In genomic region chr1:7207875-7208646, GRCh38 we compare ENCODE assay signal across 8 cellular contexts.
DNase-seq lines count a peak whose midpoint lies in the region; ATAC-seq and TF ChIP-seq lines count a peak whose summit lies in the region.

No MANE protein-coding gene starts in this region.

- no peak overlapping the region for H3K9ac ChIP-seq in mesendoderm (ENCODE audit: low read length)

- H3K9me2 ChIP-seq in OCI-LY7 (ENCODE audit: insufficient read depth, low read length): no peaks in the 10 kb centered on the region

- intact Hi-C loops in activated CD4-positive, alpha-beta T cell treated with anti-CD3 and anti-CD28 coated beads for 36 hours (cut with DNase I, micrococcal nuclease): loop anchor here in 1 of 2 experiments (1.0 to 2.0 kb wide), 2 partner anchors 165 to 414 kb away; no protein-coding TSS in a partner anchor
- intact Hi-C loops in OCI-LY7 (cut with micrococcal nuclease; ENCODE audit: unreplicated experiment) (no loop called here), dorsolateral prefrontal cortex (cut with DNase I) (no loop called here)

- H3K27ac ChIP-seq in OCI-LY7 (ENCODE audit: low read depth, low read length, poor library complexity, severe bottlenecking) (no peak overlapping the region), dorsolateral prefrontal cortex (no peak overlapping the region), mesendoderm (ENCODE audit: low read depth, low read length) (no peak overlapping the region)

- H3K56ac ChIP-seq in mesendoderm (ENCODE audit: low read length): no peak overlapping the region

- peak; percentile 72 for ATAC-seq in activated CD4-positive, alpha-beta T cell treated with anti-CD3 and anti-CD28 coated beads for 36 hours
- ATAC-seq in GM21423 (IDR thresholded peaks at IDR 0.05; ENCODE audit: unreplicated experiment) (no peak), GM18870 (IDR thresholded peaks at IDR 0.05; ENCODE audit: unreplicated experiment) (no peak)

- in situ Hi-C loops in KBM-7 (cut with MboI; ENCODE audit: low pct_unique_long_range_greater_than_20kb, low sequenced_read_pairs): loop anchor here (25.0 kb wide), 2 partner anchors 421 to 496 kb away; partner anchors contain the start of genes CAMTA1 and DNAJC11

- H3K27me3 Mint-ChIP-seq in activated CD4-positive, alpha-beta T cell treated with anti-CD3 and anti-CD28 coated beads for 36 hours: peaks cover 36% of the 10 kb centered on the region

- H3K27ac Mint-ChIP-seq in activated CD4-positive, alpha-beta T cell treated with anti-CD3 and anti-CD28 coated beads for 36 hours: no peak overlapping the region

- H3K36me3 ChIP-seq in OCI-LY7 (ENCODE audit: insufficient read depth, low read length): no peaks in the 10 kb centered on the region
- H3K36me3 ChIP-seq in mesendoderm (ENCODE audit: control insufficient read depth, insufficient read depth, low read length): no peaks in the 10 kb centered on the region

- no peak overlapping the region for H4K8ac ChIP-seq in mesendoderm (ENCODE audit: low read depth, low read length)

- no peak overlapping the region for H2AK5ac ChIP-seq in mesendoderm (ENCODE audit: low read length)

- POLR2A ChIA-PET in activated CD4-positive, alpha-beta T cell treated with anti-CD3 and anti-CD28 coated beads for 36 hours (lab: Charles Lee): no interaction called here
- POLR2A ChIA-PET in OCI-LY7 (lab: Charles Lee): interaction anchor here (0.5 kb wide), 1 partner anchor 404 kb away, joined by 6 read pairs; no protein-coding TSS in a partner anchor

- peak; percentile 70 for DNase-seq in activated CD4-positive, alpha-beta T cell treated with anti-CD3 and anti-CD28 coated beads for 36 hours
- no peak for DNase-seq in activated CD4-positive, alpha-beta T cell treated with anti-CD3 and anti-CD28 coated beads, Interleukin-2, amount 50 U/mL, for 4 hours
- DNase-seq in KBM-7 (peak; percentile 62), OCI-LY7 (ENCODE audit: low spot score) (peak; percentile 35), dorsolateral prefrontal cortex (peak in 6 of 10 donors; percentile 21 to 69 (median 58)), mesendoderm (peak; percentile 87)

- CTCF ChIA-PET in activated CD4-positive, alpha-beta T cell treated with anti-CD3 and anti-CD28 coated beads for 36 hours (lab: Charles Lee): interaction anchor here (0.6 to 1.8 kb wide), 5 partner anchors 13 to 489 kb away, joined by 3 to 7 read pairs (median 3); no protein-coding TSS in a partner anchor
- CTCF ChIA-PET in OCI-LY7 (lab: Charles Lee; ENCODE audit: unreplicated experiment): no interaction called here

- H2BK120ac ChIP-seq in mesendoderm (ENCODE audit: low read depth, low read length): no peak overlapping the region

- no peaks in the 10 kb centered on the region for H3K79me1 ChIP-seq in mesendoderm (ENCODE audit: low read length)

- no peak overlapping the region for H3K4me3 Mint-ChIP-seq in activated CD4-positive, alpha-beta T cell treated with anti-CD3 and anti-CD28 coated beads for 36 hours

- WGBS in mesendoderm (ENCODE audit: extremely low coverage, insufficient coverage, low lambda C conversion rate): no CpG with 5 or more reads among the region's 6 CpGs

- H3K36me3 Mint-ChIP-seq in activated CD4-positive, alpha-beta T cell treated with anti-CD3 and anti-CD28 coated beads for 36 hours (ENCODE audit: low read depth): no peaks in the 10 kb centered on the region

- H3K4me3 ChIP-seq in OCI-LY7 (ENCODE audit: low read depth, low read length, poor library complexity, severe bottlenecking) (no peak overlapping the region), dorsolateral prefrontal cortex (no peak overlapping the region), mesendoderm (ENCODE audit: low read length) (no peak overlapping the region)

- no peak overlapping the region for H2AFZ ChIP-seq in OCI-LY7 (ENCODE audit: low read length)

- no peak overlapping the region for H4K5ac ChIP-seq in mesendoderm (ENCODE audit: low read length)

- no peak overlapping the region for H2BK15ac ChIP-seq in mesendoderm (replicated peaks; ENCODE audit: low read depth)

- no peaks in the 10 kb centered on the region for H3K9me3 ChIP-seq in OCI-LY7 (ENCODE audit: low read length)

- no peak overlapping the region for H3K4ac ChIP-seq in mesendoderm (ENCODE audit: low read depth, low read length)

- BruUV-seq in OCI-LY7 (replicated peaks; lab: Mats Ljungman, UMichigan): no TSS peak

- H3K79me2 ChIP-seq in OCI-LY7 (ENCODE audit: insufficient read depth, low read depth, low read length): no peaks in the 10 kb centered on the region
- no peaks in the 10 kb centered on the region for H3K79me2 ChIP-seq in mesendoderm (ENCODE audit: control insufficient read depth, insufficient read depth, low read length)

- no peak overlapping the region for H3K23ac ChIP-seq in mesendoderm (ENCODE audit: low read length)

- H2BK5ac ChIP-seq in mesendoderm (ENCODE audit: low read length): no peak overlapping the region

- H3K9me3 Mint-ChIP-seq in activated CD4-positive, alpha-beta T cell treated with anti-CD3 and anti-CD28 coated beads for 36 hours (ENCODE audit: low read depth): no peaks in the 10 kb centered on the region

- TF ChIP-seq CTCF in OCI-LY7 (conservative IDR thresholded peaks at IDR 0.05; ENCODE audit: low read length) (peak; percentile 74), dorsolateral prefrontal cortex (IDR thresholded peaks at IDR 0.05 in 54 of 56, conservative IDR thresholded peaks at IDR 0.05 in 2 of 56; ENCODE audit: low read depth in 1 of 56, partially characterized antibody in 56 of 56) (peak; percentile 22 to 76 (median 56))

- H3K4me1 Mint-ChIP-seq in activated CD4-positive, alpha-beta T cell treated with anti-CD3 and anti-CD28 coated beads for 36 hours: no peaks in the 10 kb centered on the region

- H3K4me1 ChIP-seq in OCI-LY7 (ENCODE audit: insufficient read depth, low read length, poor library complexity, severe bottlenecking): no peaks in the 10 kb centered on the region
- no peaks in the 10 kb centered on the region for H3K4me1 ChIP-seq in mesendoderm (ENCODE audit: control insufficient read depth, low read depth, low read length)

- no peak overlapping the region for H3K18ac ChIP-seq in mesendoderm (ENCODE audit: low read length)

- no peaks in the 10 kb centered on the region for H4K20me1 ChIP-seq in OCI-LY7 (ENCODE audit: insufficient read depth, low read length)

- H3K4me2 ChIP-seq in OCI-LY7 (ENCODE audit: low read length) (no peak overlapping the region), mesendoderm (ENCODE audit: low read length) (no peak overlapping the region)

- H3K27me3 ChIP-seq in dorsolateral prefrontal cortex: no peaks in the 10 kb centered on the region
- no peaks in the 10 kb centered on the region for H3K27me3 ChIP-seq in mesendoderm (ENCODE audit: insufficient read depth, low read length, poor library complexity)

Comparison
In these comparisons a context has a peak if more than half of its experiments do, and no peak if none do; other contexts are left out.
1. DNase-seq: peak in activated CD4-positive, alpha-beta T cell treated with anti-CD3 and anti-CD28 coated beads for 36 hours (single experiment), KBM-7 (single experiment), OCI-LY7 (single experiment), dorsolateral prefrontal cortex (6 of 10) and mesendoderm (single experiment); none in activated CD4-positive, alpha-beta T cell treated with anti-CD3 and anti-CD28 coated beads, Interleukin-2, amount 50 U/mL, for 4 hours (0 of 2).